ENCODE assay signal across 24 cellular contexts in genomic region chr12:75103822-75104221, GRCh38.
"Had no signal": no experiment of that assay in that cellular context is flagged by ENCODE, and none has a peak within 500 bp of the region (broad histone marks: within the 10 kb centered on the region; RNA-seq: fewer than 3 reads in every experiment).

No MANE protein-coding gene starts in this region.

- H3K9me3 ChIP-seq: gastrocnemius medialis, mucosa of descending colon, spleen, suprapubic skin, tibial artery had no signal

- DNase-seq: activated CD4-positive, alpha-beta memory T cell treated with anti-CD3 and anti-CD28 coated beads, Interleukin-2, amount 10 ng/mL, durations not matched to agents 7 days and 5 days; activated CD4-positive, alpha-beta T cell treated with anti-CD3 and anti-CD28 coated beads for 1 hour; activated CD4-positive, alpha-beta T cell treated with anti-CD3 and anti-CD28 coated beads, Interleukin-2, amount 10 ng/mL, durations not matched to agents 7 days and 5 days; activated CD8-positive, alpha-beta memory T cell treated with anti-CD3 and anti-CD28 coated beads, Interleukin-2, amount 50 U/mL, for 48 hours; activated gamma-delta T cell; activated naive CD4-positive, alpha-beta T cell treated with anti-CD3 and anti-CD28 coated beads, Interleukin-2, amount 10 ng/mL, durations not matched to agents 7 days and 5 days; activated naive CD8-positive, alpha-beta T cell treated with anti-CD3 and anti-CD28 coated beads, Interleukin-2, amount 10 ng/mL, durations not matched to agents 7 days and 5 days; activated T-cell treated with anti-CD3 and anti-CD28 coated beads, Interleukin-2, amount 50 U/mL, for 24 hours; amniotic stem cell; endodermal cell; gastrocnemius medialis; islet precursor cell; left cardiac atrium; left ventricle myocardium superior; mucosa of descending colon; right cardiac atrium; spleen; stimulated activated naive CD4-positive, alpha-beta T cell; T-helper 17 cell; T1000; tibial artery had no signal

- H3K27me3 ChIP-seq: gastrocnemius medialis, hepatocyte, spleen, suprapubic skin, tibial artery had no signal

- H3K27ac ChIP-seq: gastrocnemius medialis, hepatocyte, spleen, suprapubic skin, tibial artery had no signal

- H3K36me3 ChIP-seq: gastrocnemius medialis, spleen, suprapubic skin, tibial artery had no signal

- ATAC-seq: gastrocnemius medialis; left cardiac atrium; left ventricle myocardium superior; mucosa of descending colon; natural killer cell treated with Interleukin-12 subunit alpha and Interleukin-12 subunit beta and Interleukin-15 and Interleukin-18, amount 100 ng/mL, for 72 hours; right cardiac atrium; T-helper 17 cell had no signal

- H3K4me3 ChIP-seq: gastrocnemius medialis, hepatocyte, mucosa of descending colon, spleen, suprapubic skin, tibial artery had no signal
